8 cellular contexts compared by ENCODE assay signal in the genomic region with DNA sequence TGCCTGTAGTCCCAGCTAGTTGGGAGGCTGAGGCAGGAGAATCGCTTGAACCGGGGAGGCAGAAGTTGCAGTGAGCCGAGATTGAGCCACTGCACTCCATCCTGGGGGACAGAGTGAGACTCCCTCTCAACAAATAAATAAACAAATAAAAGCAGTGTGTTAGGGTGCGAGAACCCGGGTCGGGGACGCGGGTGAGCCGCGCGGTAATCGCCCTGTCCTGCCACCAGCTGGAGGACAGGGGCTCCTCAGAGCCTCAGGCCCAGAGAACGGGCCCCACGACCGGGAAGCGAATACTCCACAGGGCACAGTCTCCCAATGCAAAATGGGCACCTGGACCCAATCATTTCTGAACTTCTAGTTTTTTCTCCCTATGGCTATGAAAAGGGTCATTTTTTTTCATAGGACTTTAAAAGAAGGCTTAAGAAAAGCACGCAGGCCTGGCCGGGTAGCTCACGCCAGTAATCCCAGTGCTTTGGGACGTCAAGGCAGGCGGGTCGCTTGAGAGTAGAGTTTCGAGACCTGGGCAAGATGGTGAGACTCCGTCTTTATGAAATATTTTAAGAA. TPM values are rescaled to one million over a fixed set of nuclear protein-coding genes. Genes with fewer than 3 reads are reported as not detected.
DNase-seq lines count a peak whose midpoint lies in the region; ATAC-seq, FAIRE-seq and TF ChIP-seq lines count a peak whose summit lies in the region.

No MANE protein-coding gene starts in this region.

- TF ChIP-seq CTCF in esophagus squamous epithelium (IDR thresholded peaks at IDR 0.05), result no peak
- no peak for TF ChIP-seq CTCF in gastrocnemius medialis (IDR thresholded peaks at IDR 0.05 in 4 of 5, conservative IDR thresholded peaks at IDR 0.05 in 1 of 5)

- DNase-seq in NCI-H345 (lab: John Stamatoyannopoulos, UW), result peak; percentile 1
- no peak for DNase-seq in NCI-H345 treated with DMSO at 0.1 percent for 48 hours (lab: John Stamatoyannopoulos, UW; ENCODE audit: unreplicated experiment)
- DNase-seq in T-cell, result peak in 1 of 34 experiments; percentile 11
- DNase-seq in esophagus squamous epithelium (lab: John Stamatoyannopoulos, UW), result no peak
- DNase-seq in gastrocnemius medialis, result no peak
- DNase-seq in HTR-8/SVneo (ENCODE audit: insufficient read length, low spot score), result no peak
- DNase-seq in AG08395 (ENCODE audit: low spot score), result no peak
- DNase-seq in HK-2 (ENCODE audit: unreplicated experiment), result no peak

- POLR2A ChIA-PET in T-cell (lab: Charles Lee), result no interaction called here

- TF ChIP-seq POLR2A in esophagus squamous epithelium (IDR thresholded peaks at IDR 0.05), result no peak
- TF ChIP-seq POLR2A in gastrocnemius medialis (IDR thresholded peaks at IDR 0.05), result no peak

- no peak for FAIRE-seq in HTR-8/SVneo (lab: Jason Lieb, UNC)

- H3K4me3 Mint-ChIP-seq in T-cell, result peak overlapping the region; percentile 97 to 99 (median 98)

- H3K27me3 Mint-ChIP-seq in T-cell, result no peaks in the 10 kb centered on the region

- WGBS in esophagus squamous epithelium, 2 donors, result 65 to 68% methylated on average over 11 to 24 of the region's 24 CpGs

- in situ Hi-C loops in gastrocnemius medialis (cut with MboI; ENCODE audit: low sequenced_read_pairs in 4 of 4), result no loop called here

- no peak for ATAC-seq in T-cell (replicated peaks in 1 of 4)
- ATAC-seq in gastrocnemius medialis, result no peak

- H3K36me3 ChIP-seq in esophagus squamous epithelium (peaks cover 0 to 14% (median 0%) of the 10 kb centered on the region in 3 donors), gastrocnemius medialis (peaks cover 0 to 10% of the 10 kb centered on the region in 2 donors)

- no peaks in the 10 kb centered on the region for H3K9me3 Mint-ChIP-seq in T-cell

- intact Hi-C loops in esophagus squamous epithelium (cut with DNase I), result no loop called here
- intact Hi-C loops in gastrocnemius medialis (cut with DNase I; ENCODE audit: low total_unique reads), result loop anchor here (1.0 kb wide), 1 partner anchor 49 kb away; no protein-coding TSS in a partner anchor

- H3K4me3 ChIP-seq in esophagus squamous epithelium (peak overlapping the region; percentile 67 to 96 (median 92)), gastrocnemius medialis (peak overlapping the region; percentile 85 to 94 (median 88))

- H3K27ac Mint-ChIP-seq in T-cell, result peak overlapping the region; percentile 94 to 96

- peak overlapping the region; percentile 24 to 85 (median 76) for H3K27ac ChIP-seq in esophagus squamous epithelium
- H3K27ac ChIP-seq in gastrocnemius medialis, result peak overlapping the region; percentile 66 to 77 (median 72)

- H3K4me1 Mint-ChIP-seq in T-cell, result peaks cover 24 to 29% (median 24%) of the 10 kb centered on the region in 3 donors

- H3K4me1 ChIP-seq in esophagus squamous epithelium, result peaks cover 13 to 38% (median 14%) of the 10 kb centered on the region in 3 donors
- peaks cover 5 to 18% of the 10 kb centered on the region in 2 donors for H3K4me1 ChIP-seq in gastrocnemius medialis

- CTCF ChIA-PET in T-cell (lab: Charles Lee), result no interaction called here

- H3K9me3 ChIP-seq in esophagus squamous epithelium (no peaks in the 10 kb centered on the region), gastrocnemius medialis (no peaks in the 10 kb centered on the region)

- peaks cover 22% of the 10 kb centered on the region for H3K36me3 Mint-ChIP-seq in T-cell

- H3K27me3 ChIP-seq in esophagus squamous epithelium (no peaks in the 10 kb centered on the region), gastrocnemius medialis (no peaks in the 10 kb centered on the region)

RNA-seq across cellular contexts. Expression of gene MCM5, which starts 0.7 kb away (rescaled TPM):
- total RNA-seq in T-cell (10 to 100 TPM; 34.7 to 66.8 (median 58.7) TPM), esophagus squamous epithelium (10 to 100 TPM; 23.1 to 48.1 (median 34.6) TPM), gastrocnemius medialis (10 to 100 TPM in 3 of 4 donors, 1 to 10 TPM in 1; 7.1 to 19.3 (median 14.9) TPM)

RNA-seq across cellular contexts. Expression of gene HMOX1, which starts 18.3 kb away (rescaled TPM):
- total RNA-seq in T-cell (1 to 10 TPM in 3 of 5 donors, under 1 TPM in 2; 0.40 to 2.4 (median 1.0) TPM), esophagus squamous epithelium (10 to 100 TPM; 13.0 to 39.0 (median 18.3) TPM), gastrocnemius medialis (100 to 1,000 TPM in 1 of 4 donors, 10 to 100 TPM in 3; 11.4 to 131 (median 22.2) TPM)
